Comparison of ENCODE assay signal across 9 cellular contexts in the genomic region with DNA sequence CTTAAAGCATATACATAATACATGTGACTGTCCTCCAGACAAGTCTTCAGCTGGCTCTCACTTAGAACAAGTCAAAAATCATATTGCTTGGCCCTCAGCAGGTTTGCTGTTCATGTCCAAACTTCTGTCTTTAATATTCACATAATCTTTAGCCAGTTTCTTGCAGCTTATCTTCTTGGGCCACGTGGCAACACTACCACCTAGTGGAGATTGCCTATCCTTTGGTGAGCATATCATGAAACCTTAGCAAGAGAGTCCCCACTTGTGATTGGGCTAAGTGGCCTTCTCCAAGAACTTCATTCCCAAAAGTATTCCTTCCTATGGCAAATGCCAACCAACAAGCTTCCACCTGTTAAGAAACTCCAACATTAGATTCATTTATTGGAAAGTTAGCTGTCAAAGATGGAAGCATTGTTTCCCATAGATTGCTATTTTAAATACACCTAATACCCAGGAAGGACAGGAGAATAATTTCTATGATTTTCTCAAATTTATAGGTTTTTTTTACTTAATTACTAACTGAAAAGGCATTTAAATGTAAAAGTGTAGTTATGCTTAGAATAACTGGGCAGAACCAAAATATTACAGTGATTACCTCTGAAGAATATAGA.
A peak's percentile ranks its signal among the peaks of the same experiment; 100 is the strongest.
DNase-seq lines count a peak whose midpoint lies in the region; ATAC-seq and TF ChIP-seq lines count a peak whose summit lies in the region.
"Had no signal": no experiment of that assay in that cellular context is flagged by ENCODE, and none has a peak within 500 bp of the region (broad histone marks: within the 10 kb centered on the region; RNA-seq: fewer than 3 reads in every experiment).

No MANE protein-coding gene starts in this region.

- peak; percentile 86 to 95 for TF ChIP-seq CTCF in GM23338 (conservative IDR thresholded peaks at IDR 0.05; ENCODE audit: low read depth in 2 of 2)
- peak; percentile 80 for TF ChIP-seq CTCF in KMS-11 (conservative IDR thresholded peaks at IDR 0.05; ENCODE audit: low read depth, low read length)
- TF ChIP-seq CTCF in fibroblast of the aortic adventitia (IDR thresholded peaks at IDR 0.05; ENCODE audit: insufficient read depth, low read length): peak; percentile 93

- H3K4ac ChIP-seq in trophoblast cell (ENCODE audit: low read depth, low read length): no peak overlapping the region

- no peaks in the 10 kb centered on the region for H3F3A ChIP-seq in GM23338 (replicated peaks; ENCODE audit: low read depth)

- no peak overlapping the region for H3K14ac ChIP-seq in trophoblast cell (ENCODE audit: low read length)

- H3K36me3 ChIP-seq in GM23338 (ENCODE audit: insufficient read depth) (peaks cover 3% of the 10 kb centered on the region; the same call in 1 of the 2 replicates), KMS-11 (ENCODE audit: insufficient read depth) (no peaks in the 10 kb centered on the region), trophoblast cell (ENCODE audit: control insufficient read depth in 1 of 2, insufficient read depth in 2 of 2, low read length in 2 of 2) (no peaks in the 10 kb centered on the region)

- ATAC-seq in Right ventricle myocardium inferior (peak; percentile 56), GM23338 (peak; percentile 78)

- no peak overlapping the region for H3K18ac ChIP-seq in trophoblast cell (ENCODE audit: low read length)

- H3K79me2 ChIP-seq in GM23338 (replicated peaks; ENCODE audit: insufficient read depth): no peaks in the 10 kb centered on the region
- no peaks in the 10 kb centered on the region for H3K79me2 ChIP-seq in KMS-11 (ENCODE audit: insufficient read depth, low read depth)
- no peaks in the 10 kb centered on the region for H3K79me2 ChIP-seq in trophoblast cell (ENCODE audit: control insufficient read depth, insufficient read depth, low read length, poor library complexity)

- H3K79me1 ChIP-seq in trophoblast cell (ENCODE audit: low read length): no peaks in the 10 kb centered on the region

- WGBS in trophoblast cell (ENCODE audit: extremely low coverage, insufficient coverage, insufficient read length): no CpG with 5 or more reads among the region's 1 CpG

- no peak overlapping the region for H4K12ac ChIP-seq in trophoblast cell (ENCODE audit: low read depth, low read length)

- H4K20me1 ChIP-seq in GM23338 (replicated peaks; ENCODE audit: insufficient read depth): no peaks in the 10 kb centered on the region
- no peaks in the 10 kb centered on the region for H4K20me1 ChIP-seq in KMS-11 (ENCODE audit: insufficient read depth)

- intact Hi-C loops in Right ventricle myocardium inferior (cut with DNase I) (no loop called here), cardiac septum (cut with DNase I) (no loop called here)

- no peak overlapping the region for H2BK5ac ChIP-seq in trophoblast cell (ENCODE audit: low read depth, low read length, poor library complexity)

- H2AFZ ChIP-seq in GM23338: no peak overlapping the region
- no peak overlapping the region for H2AFZ ChIP-seq in KMS-11 (ENCODE audit: low read depth)
- no peak overlapping the region for H2AFZ ChIP-seq in trophoblast cell (ENCODE audit: insufficient read depth, low read length, poor library complexity)

- H3K4me3 ChIP-seq in GM23338 (no peak overlapping the region), KMS-11 (IDR thresholded peaks at IDR 0.05; ENCODE audit: insufficient read depth, low read depth, low read length) (no peak overlapping the region), fibroblast of the aortic adventitia (ENCODE audit: low read depth, low read length) (no peak overlapping the region), trophoblast cell (ENCODE audit: low read depth, low read length) (no peak overlapping the region)

- H3K27ac ChIP-seq in GM23338 (ENCODE audit: low read depth): no peak overlapping the region
- H3K27ac ChIP-seq in KMS-11: no peak overlapping the region
- no peak overlapping the region for H3K27ac ChIP-seq in trophoblast cell (ENCODE audit: low read depth, low read length)

- H3K4me2 ChIP-seq in GM23338: no peak overlapping the region
- H3K4me2 ChIP-seq in KMS-11: no peak overlapping the region
- H3K4me2 ChIP-seq in trophoblast cell (ENCODE audit: low read length): no peak overlapping the region

- no peak overlapping the region for H2BK120ac ChIP-seq in trophoblast cell (ENCODE audit: insufficient read depth, low read length, poor library complexity)

- H3K4me1 Mint-ChIP-seq in GM23338: 0 out of 3 replicates have a peak, but pooled peaks cover 6% of the 10 kb centered on the region
- no peaks in the 10 kb centered on the region for H3K4me1 Mint-ChIP-seq in T-helper 2 cell treated with Interferon-gamma antibody and Interleukin-4, amounts not matched to agents 5 μg/mL and 100 μg/mL, for 36 hours (ENCODE audit: low read depth)
- H3K4me1 Mint-ChIP-seq: naive B cell had no signal

- no peak overlapping the region for H3K9ac ChIP-seq in KMS-11
- H3K9ac ChIP-seq in trophoblast cell (ENCODE audit: low read length): no peak overlapping the region

- H3K36me3 Mint-ChIP-seq in GM23338 (ENCODE audit: low read depth): peaks cover 11% of the 10 kb centered on the region; the same call in 2 of the 3 replicates
- H3K36me3 Mint-ChIP-seq in T-helper 2 cell treated with Interferon-gamma antibody and Interleukin-4, amounts not matched to agents 5 μg/mL and 100 μg/mL, for 36 hours (ENCODE audit: low read depth): no peaks in the 10 kb centered on the region
- H3K36me3 Mint-ChIP-seq: naive B cell had no signal

- 0 out of 2 replicates have a peak, but pooled peaks cover 4% of the 10 kb centered on the region for H3K9me2 ChIP-seq in GM23338 (ENCODE audit: insufficient read depth)

- peaks cover 12% of the 10 kb centered on the region for H3K9me3 Mint-ChIP-seq in GM23338
- no peaks in the 10 kb centered on the region for H3K9me3 Mint-ChIP-seq in T-helper 2 cell treated with Interferon-gamma antibody and Interleukin-4, amounts not matched to agents 5 μg/mL and 100 μg/mL, for 36 hours

- H4K8ac ChIP-seq in trophoblast cell (ENCODE audit: low read depth, low read length): no peak overlapping the region

- no peaks in the 10 kb centered on the region for H3K27me3 Mint-ChIP-seq in GM23338 (ENCODE audit: insufficient read depth, low read depth, poor library complexity)
- no peaks in the 10 kb centered on the region for H3K27me3 Mint-ChIP-seq in T-helper 2 cell treated with Interferon-gamma antibody and Interleukin-4, amounts not matched to agents 5 μg/mL and 100 μg/mL, for 36 hours (ENCODE audit: low read depth)
- H3K27me3 Mint-ChIP-seq: naive B cell had no signal

- H4K91ac ChIP-seq in trophoblast cell (ENCODE audit: low read depth, low read length): no peak overlapping the region

- DNase-seq in Right ventricle myocardium inferior (ENCODE audit: missing footprints): peak; percentile 34
- DNase-seq in cardiac septum (ENCODE audit: low spot score): no peak
- DNase-seq in GM23338 (ENCODE audit: low spot score): peak; percentile 83
- DNase-seq in T-helper 2 cell treated with Interferon-gamma antibody and Interleukin-4, amounts not matched to agents 5 μg/mL and 100 μg/mL, for 36 hours (ENCODE audit: low spot score): peak; percentile 23
- DNase-seq in fibroblast of the aortic adventitia (ENCODE audit: low read depth): peak; percentile 85
- peak; percentile 41 to 68 for DNase-seq in trophoblast cell
- no peak for DNase-seq in mesenteric fat pad (ENCODE audit: low spot score)
- DNase-seq: naive B cell had no signal

- H3K4me3 Mint-ChIP-seq in GM23338: no peak overlapping the region
- H3K4me3 Mint-ChIP-seq in T-helper 2 cell treated with Interferon-gamma antibody and Interleukin-4, amounts not matched to agents 5 μg/mL and 100 μg/mL, for 36 hours: no peak overlapping the region
- H3K4me3 Mint-ChIP-seq: naive B cell had no signal

- H3K9me3 ChIP-seq in trophoblast cell (ENCODE audit: insufficient read depth, low read depth, low read length): no peaks in the 10 kb centered on the region

- H2AK5ac ChIP-seq in trophoblast cell (ENCODE audit: low read length): no peak overlapping the region

- H3K27ac Mint-ChIP-seq in GM23338: peak overlapping the region; percentile 25; the same call in 1 of the 2 replicates
- H3K27ac Mint-ChIP-seq in T-helper 2 cell treated with Interferon-gamma antibody and Interleukin-4, amounts not matched to agents 5 μg/mL and 100 μg/mL, for 36 hours: no peak overlapping the region
- H3K27ac Mint-ChIP-seq: naive B cell had no signal

- H3K4me1 ChIP-seq in GM23338 (ENCODE audit: insufficient read depth): no peaks in the 10 kb centered on the region
- H3K4me1 ChIP-seq in KMS-11 (ENCODE audit: low read depth, poor library complexity, severe bottlenecking): no peaks in the 10 kb centered on the region
- H3K4me1 ChIP-seq in trophoblast cell (ENCODE audit: control insufficient read depth in 1 of 2, insufficient read depth in 2 of 2, low read length in 2 of 2): no peaks in the 10 kb centered on the region

- H3K23ac ChIP-seq in trophoblast cell (ENCODE audit: low read length): no peak overlapping the region

- H3K27me3 ChIP-seq in GM23338 (ENCODE audit: insufficient read depth) (no peaks in the 10 kb centered on the region), KMS-11 (ENCODE audit: insufficient read depth, low read depth) (no peaks in the 10 kb centered on the region), trophoblast cell (ENCODE audit: insufficient read depth, low read length) (no peaks in the 10 kb centered on the region)

- no peak overlapping the region for H2BK12ac ChIP-seq in trophoblast cell (ENCODE audit: low read length)

TF ChIP-seq in GM23338, 12 proteins besides CTCF, POLR2A, EP300 and RAD21 (continues in another document):
- TF ChIP-seq ZNF331 (CRISPR knock-in tag; IDR thresholded peaks at IDR 0.05; ENCODE audit: low read depth) (no peak), ZNF114 (CRISPR knock-in tag; IDR thresholded peaks at IDR 0.05) (no peak), POLR2AphosphoS5 (IDR thresholded peaks at IDR 0.05; ENCODE audit: low read depth) (no peak), NANOG (IDR thresholded peaks at IDR 0.05; ENCODE audit: borderline replicate concordance) (no peak), CREB1 (CRISPR knock-in tag; IDR thresholded peaks at IDR 0.05; ENCODE audit: low read depth) (no peak)

Comparison
In these comparisons a context has a peak if more than half of its experiments do, and no peak if none do; other contexts are left out.
1. DNase-seq: peak in Right ventricle myocardium inferior (single experiment), GM23338 (single experiment), T-helper 2 cell treated with Interferon-gamma antibody and Interleukin-4, amounts not matched to agents 5 μg/mL and 100 μg/mL, for 36 hours (single experiment), fibroblast of the aortic adventitia (single experiment) and trophoblast cell (2 of 2); none in cardiac septum (single experiment) and mesenteric fat pad (single experiment).
2. Peak in every context shown above with its lines, with median percentiles within 50 percentile points of each other: CTCF ChIP-seq.